8 cellular contexts compared by ENCODE assay signal in the genomic region with DNA sequence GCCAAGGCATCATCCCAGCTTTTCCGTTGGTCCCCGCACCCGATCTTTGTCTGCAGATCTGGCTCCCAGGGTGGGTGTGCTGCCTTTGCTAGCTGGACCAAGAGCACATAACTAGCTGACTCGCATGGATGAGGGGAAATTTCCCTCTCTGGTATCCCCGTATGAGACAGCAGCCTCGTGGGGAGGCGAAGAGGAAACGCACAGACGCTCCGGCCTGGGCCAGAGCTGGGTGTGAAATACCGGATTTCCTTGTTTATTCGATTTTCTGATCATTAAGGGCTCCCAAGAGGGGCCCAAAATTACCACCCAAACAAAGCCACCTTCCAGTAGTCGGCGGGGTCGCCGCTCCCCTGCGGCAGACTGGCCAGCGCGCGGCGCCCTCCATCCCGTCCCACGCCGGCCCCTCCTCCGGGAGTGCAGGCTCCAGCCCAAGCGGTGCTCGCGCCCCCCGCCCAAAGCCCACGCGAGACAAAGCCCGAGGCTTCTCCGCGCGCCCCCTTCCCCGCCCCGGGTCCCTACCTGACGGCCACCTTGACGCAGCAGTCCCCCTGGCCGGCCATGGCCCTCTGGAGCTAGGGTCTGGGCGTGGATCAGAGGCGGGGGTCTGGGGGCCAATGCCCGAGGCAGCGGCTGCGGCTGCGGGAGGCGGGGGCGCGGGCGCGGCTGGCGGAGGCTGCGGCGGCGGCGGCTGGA. TPM values are rescaled to one million over a fixed set of nuclear protein-coding genes. Genes with fewer than 3 reads are reported as not detected.
A peak's percentile ranks its signal among the peaks of the same experiment; 100 is the strongest.
DNase-seq lines count a peak whose midpoint lies in the region; ATAC-seq and TF ChIP-seq lines count a peak whose summit lies in the region.

No MANE protein-coding gene starts in this region.

- TF ChIP-seq EP300 in neural cell (conservative IDR thresholded peaks at IDR 0.05; ENCODE audit: poor library complexity, severe bottlenecking): peak; percentile 10

- H3K4me3 ChIP-seq in ACC112 (ENCODE audit: low read depth, low read length) (peak overlapping the region; percentile 66), GM23338 (peak overlapping the region; percentile 82), WI38 (ENCODE audit: low read depth, low read length) (peak overlapping the region; percentile 28), endocrine pancreas (ENCODE audit: control insufficient read depth, insufficient read depth, low read length) (no peak overlapping the region), neural cell (ENCODE audit: low read length) (peak overlapping the region; percentile 97), BE2C (ENCODE audit: low read depth, low read length) (no peak overlapping the region)

- H3K27me3 ChIP-seq in ACC112 (ENCODE audit: insufficient read depth, low read length) (peaks cover 12% of the 10 kb centered on the region), GM23338 (ENCODE audit: insufficient read depth) (no peaks in the 10 kb centered on the region), endocrine pancreas (ENCODE audit: control insufficient read depth, insufficient read depth, low read length) (no peaks in the 10 kb centered on the region), neural cell (ENCODE audit: insufficient read depth, low read depth, low read length) (no peaks in the 10 kb centered on the region), BE2C (peaks cover 92% of the 10 kb centered on the region)

- peak; percentile 65 for DNase-seq in GM23338 (ENCODE audit: low spot score)
- DNase-seq in NCI-H2171 (lab: John Stamatoyannopoulos, UW): no peak
- no peak for DNase-seq in COLO829 (ENCODE audit: low spot score)
- no peak for DNase-seq in BE2C

- no peaks in the 10 kb centered on the region for H3K36me3 ChIP-seq in ACC112 (ENCODE audit: insufficient read depth, low read length)
- H3K36me3 ChIP-seq in GM23338 (ENCODE audit: insufficient read depth): peaks cover 7% of the 10 kb centered on the region; the same call in 1 of the 2 replicates
- no peaks in the 10 kb centered on the region for H3K36me3 ChIP-seq in endocrine pancreas (ENCODE audit: control insufficient read depth, insufficient read depth, low read length)
- no peaks in the 10 kb centered on the region for H3K36me3 ChIP-seq in neural cell (ENCODE audit: insufficient read depth, low read length)
- H3K36me3 ChIP-seq in BE2C: no peaks in the 10 kb centered on the region

- peaks cover 21% of the 10 kb centered on the region for H3K4me1 ChIP-seq in ACC112 (ENCODE audit: control insufficient read depth, insufficient read depth, low read length, unreplicated experiment)
- H3K4me1 ChIP-seq in GM23338 (ENCODE audit: insufficient read depth): peaks cover 64% of the 10 kb centered on the region
- no peaks in the 10 kb centered on the region for H3K4me1 ChIP-seq in endocrine pancreas (ENCODE audit: control insufficient read depth, insufficient read depth, low read length)
- no peaks in the 10 kb centered on the region for H3K4me1 ChIP-seq in BE2C

- H3K9me2 ChIP-seq in GM23338 (ENCODE audit: insufficient read depth) (no peaks in the 10 kb centered on the region), neural cell (ENCODE audit: insufficient read depth, low read length) (no peaks in the 10 kb centered on the region)

- H2AFZ ChIP-seq in ACC112 (ENCODE audit: low read length, unreplicated experiment) (peak overlapping the region; percentile 41), GM23338 (peak overlapping the region; percentile 76; the same call in 1 of the 2 replicates), neural cell (ENCODE audit: low read depth, low read length) (no peak overlapping the region)

- no peaks in the 10 kb centered on the region for H3K9me3 Mint-ChIP-seq in GM23338

- H3K4me3 Mint-ChIP-seq in GM23338: peak overlapping the region; percentile 83

- no peak overlapping the region for H3K27ac Mint-ChIP-seq in GM23338

- TF ChIP-seq RAD21 in neural cell (conservative IDR thresholded peaks at IDR 0.05): peak; percentile 36

- TF ChIP-seq CTCF in GM23338 (conservative IDR thresholded peaks at IDR 0.05; ENCODE audit: low read depth in 2 of 2) (peak in 1 of 2 experiments; percentile 21; a peak in 2 of 4 replicates), WI38 (IDR thresholded peaks at IDR 0.05; ENCODE audit: low read depth, low read length) (no peak), neural cell (IDR thresholded peaks at IDR 0.05; ENCODE audit: poor library complexity, severe bottlenecking) (peak; percentile 52), BE2C (IDR thresholded peaks at IDR 0.05; ENCODE audit: low read depth, low read length) (no peak)

- no peak overlapping the region for H3K27ac ChIP-seq in ACC112 (ENCODE audit: low read depth, low read length)
- H3K27ac ChIP-seq in GM23338 (ENCODE audit: low read depth): no peak overlapping the region
- peak overlapping the region; percentile 95 for H3K27ac ChIP-seq in neural cell (ENCODE audit: low read length)

- no peaks in the 10 kb centered on the region for H3K79me2 ChIP-seq in ACC112 (ENCODE audit: control insufficient read depth, insufficient read depth, low read length, unreplicated experiment)
- peaks cover 34% of the 10 kb centered on the region for H3K79me2 ChIP-seq in GM23338 (replicated peaks; ENCODE audit: insufficient read depth)
- H3K79me2 ChIP-seq in neural cell (replicated peaks; ENCODE audit: insufficient read depth, low read length): peaks cover 59% of the 10 kb centered on the region

- H3F3A ChIP-seq in GM23338 (replicated peaks; ENCODE audit: low read depth): 0 out of 2 replicates have a peak, but pooled peaks cover 3% of the 10 kb centered on the region
- H3F3A ChIP-seq in neural cell (ENCODE audit: insufficient read depth, low read length, poor library complexity, severe bottlenecking): no peaks in the 10 kb centered on the region

- H3K4me2 ChIP-seq in GM23338 (peak overlapping the region; percentile 98), neural cell (ENCODE audit: low read length) (peak overlapping the region; percentile 100)

- peaks cover 28% of the 10 kb centered on the region for H3K27me3 Mint-ChIP-seq in GM23338 (ENCODE audit: insufficient read depth, low read depth, poor library complexity)

- H3K9me3 ChIP-seq in endocrine pancreas (ENCODE audit: control insufficient read depth, low read length): no peaks in the 10 kb centered on the region
- no peaks in the 10 kb centered on the region for H3K9me3 ChIP-seq in neural cell (ENCODE audit: low read length)
- no peaks in the 10 kb centered on the region for H3K9me3 ChIP-seq in BE2C

- ATAC-seq in GM23338: peak; percentile 3; the same call in 2 of the 3 replicates

- H3K9ac ChIP-seq in endocrine pancreas (ENCODE audit: control insufficient read depth, insufficient read depth, low read length) (peak overlapping the region; percentile 22), neural cell (ENCODE audit: low read length) (peak overlapping the region; percentile 98)

- peaks cover 15% of the 10 kb centered on the region for H3K36me3 Mint-ChIP-seq in GM23338 (ENCODE audit: low read depth)

- peaks cover 74% of the 10 kb centered on the region for H3K4me1 Mint-ChIP-seq in GM23338

- H4K20me1 ChIP-seq in GM23338 (replicated peaks; ENCODE audit: insufficient read depth): peaks cover 3% of the 10 kb centered on the region
- peaks cover 25% of the 10 kb centered on the region for H4K20me1 ChIP-seq in neural cell (ENCODE audit: insufficient read depth)

TF ChIP-seq in GM23338, 12 proteins besides CTCF, POLR2A, EP300 and RAD21 (continues in another document):
- TF ChIP-seq JUNB (IDR thresholded peaks at IDR 0.05; ENCODE audit: unreplicated experiment): no peak

TF ChIP-seq in neural cell, 6 proteins besides CTCF, POLR2A, EP300 and RAD21:
- TF ChIP-seq SMC3 (conservative IDR thresholded peaks at IDR 0.05; ENCODE audit: poor library complexity) (peak; percentile 51), POLR2AphosphoS5 (IDR thresholded peaks at IDR 0.05) (peak; percentile 65), MXI1 (conservative IDR thresholded peaks at IDR 0.05; ENCODE audit: poor library complexity, severe bottlenecking) (no peak), EZH2 (IDR thresholded peaks at IDR 0.05; ENCODE audit: borderline replicate concordance, insufficient read depth, low read length, poor library complexity, severe bottlenecking) (no peak), TAF1 (IDR thresholded peaks at IDR 0.05; ENCODE audit: low read depth) (peak; percentile 24)
- TF ChIP-seq, protein P1, sequence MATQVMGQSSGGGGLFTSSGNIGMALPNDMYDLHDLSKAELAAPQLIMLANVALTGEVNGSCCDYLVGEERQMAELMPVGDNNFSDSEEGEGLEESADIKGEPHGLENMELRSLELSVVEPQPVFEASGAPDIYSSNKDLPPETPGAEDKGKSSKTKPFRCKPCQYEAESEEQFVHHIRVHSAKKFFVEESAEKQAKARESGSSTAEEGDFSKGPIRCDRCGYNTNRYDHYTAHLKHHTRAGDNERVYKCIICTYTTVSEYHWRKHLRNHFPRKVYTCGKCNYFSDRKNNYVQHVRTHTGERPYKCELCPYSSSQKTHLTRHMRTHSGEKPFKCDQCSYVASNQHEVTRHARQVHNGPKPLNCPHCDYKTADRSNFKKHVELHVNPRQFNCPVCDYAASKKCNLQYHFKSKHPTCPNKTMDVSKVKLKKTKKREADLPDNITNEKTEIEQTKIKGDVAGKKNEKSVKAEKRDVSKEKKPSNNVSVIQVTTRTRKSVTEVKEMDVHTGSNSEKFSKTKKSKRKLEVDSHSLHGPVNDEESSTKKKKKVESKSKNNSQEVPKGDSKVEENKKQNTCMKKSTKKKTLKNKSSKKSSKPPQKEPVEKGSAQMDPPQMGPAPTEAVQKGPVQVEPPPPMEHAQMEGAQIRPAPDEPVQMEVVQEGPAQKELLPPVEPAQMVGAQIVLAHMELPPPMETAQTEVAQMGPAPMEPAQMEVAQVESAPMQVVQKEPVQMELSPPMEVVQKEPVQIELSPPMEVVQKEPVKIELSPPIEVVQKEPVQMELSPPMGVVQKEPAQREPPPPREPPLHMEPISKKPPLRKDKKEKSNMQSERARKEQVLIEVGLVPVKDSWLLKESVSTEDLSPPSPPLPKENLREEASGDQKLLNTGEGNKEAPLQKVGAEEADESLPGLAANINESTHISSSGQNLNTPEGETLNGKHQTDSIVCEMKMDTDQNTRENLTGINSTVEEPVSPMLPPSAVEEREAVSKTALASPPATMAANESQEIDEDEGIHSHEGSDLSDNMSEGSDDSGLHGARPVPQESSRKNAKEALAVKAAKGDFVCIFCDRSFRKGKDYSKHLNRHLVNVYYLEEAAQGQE (IDR thresholded peaks at IDR 0.05; ENCODE audit: borderline replicate concordance): no peak

RNA-seq across cellular contexts. Expression of a gene that starts 0.5 kb away (rescaled TPM):
- total RNA-seq in GM23338 (2014; rRNA removed; shearing (Covaris generic)): 26.6 and 34.3 TPM in 2 replicates
- polyA plus RNA-seq in GM23338 (2016; fragmentation: Nextera tagmentation; extraction: Ambion mirVana): 4.6 and 5.3 TPM in 2 replicates
- polyA plus RNA-seq in neural cell: 53.7 and 73.7 TPM in 2 replicates
- polyA minus RNA-seq in neural cell: 268 and 273 TPM in 2 replicates
- polyA plus RNA-seq in BE2C (2012; ENCODE audit: insufficient read depth, insufficient read length, low read depth): 0.14 TPM

Comparison
In these comparisons a context has a peak if more than half of its experiments do, and no peak if none do; other contexts are left out.
1. H3K4me3 ChIP-seq: peak in ACC112 (single experiment), GM23338 (single experiment), WI38 (single experiment) and neural cell (single experiment); none in endocrine pancreas (single experiment) and BE2C (single experiment).